Comparison of ENCODE assay signal across 25 cellular contexts in the genomic region with DNA sequence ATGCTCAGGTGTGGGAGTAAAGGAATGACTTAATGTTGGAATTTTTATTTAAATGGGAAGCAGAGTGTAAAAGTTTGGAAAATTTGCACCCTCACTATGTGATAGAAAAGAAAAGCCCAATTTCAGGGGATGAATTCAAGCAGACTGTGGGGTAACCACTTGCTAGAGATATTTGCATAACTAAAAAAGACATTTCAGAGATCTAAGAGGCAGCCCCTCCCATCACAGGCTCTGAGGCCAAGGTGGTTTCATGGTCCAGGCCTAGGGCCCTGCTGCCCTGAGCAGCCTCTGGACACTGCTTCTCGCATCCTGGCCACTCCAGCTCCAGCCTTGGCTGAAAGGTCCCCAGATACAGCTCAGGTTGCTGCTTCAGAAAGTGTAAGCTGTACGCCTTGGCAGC. TPM values are rescaled to one million over a fixed set of nuclear protein-coding genes. Genes with fewer than 3 reads are reported as not detected.
"Had no signal": no experiment of that assay in that cellular context is flagged by ENCODE, and none has a peak within 500 bp of the region (broad histone marks: within the 10 kb centered on the region; RNA-seq: fewer than 3 reads in every experiment).

No MANE protein-coding gene starts in this region.

- H3K4me3 Mint-ChIP-seq: activated naive CD4-positive, alpha-beta T cell treated with anti-CD3 and anti-CD28 coated beads, Interleukin-2, amount 10 ng/mL, durations not matched to agents 7 days and 5 days; activated naive CD8-positive, alpha-beta T cell treated with anti-CD3 and anti-CD28 coated beads for 36 hours; activated T-helper 17 cell treated with anti-CD3 and anti-CD28 coated beads, Interleukin-2, amount 50 U/mL, for 72 hours; T-helper 1 cell treated with Interleukin-12 subunit alpha and Interleukin-12 subunit beta and Interleukin-4 antibody, amounts not matched to agents 30 μg/mL and 1 μg/mL, for 36 hours had no signal

- H3K27ac ChIP-seq: brain microvascular endothelial cell, cardiac muscle cell, SJSA1 had no signal

- DNase-seq: activated CD4-positive, alpha-beta T cell treated with anti-CD3 and anti-CD28 coated beads for 48 hours; activated CD4-positive, alpha-beta T cell treated with anti-CD3 and anti-CD28 coated beads, Interleukin-2, amount 50 U/mL, for 4 hours; activated CD4-positive, CD25-positive, alpha-beta regulatory T cell treated with anti-CD3 and anti-CD28 coated beads, Interleukin-2, amount 50 U/mL, for 72 hours; activated gamma-delta T cell treated with Interleukin-2 at 50 U/mL for 16 hours; activated naive CD4-positive, alpha-beta T cell treated with anti-CD3 and anti-CD28 coated beads, Interleukin-2, amount 10 ng/mL, durations not matched to agents 7 days and 5 days; activated naive CD8-positive, alpha-beta T cell treated with anti-CD3 and anti-CD28 coated beads for 36 hours; activated T-cell treated with anti-CD3 and anti-CD28 coated beads for 4 hours; activated T-cell treated with anti-CD3 and anti-CD28 coated beads, Interleukin-2, amount 50 U/mL, for 48 hours; brain microvascular endothelial cell; Karpas-422; MM.1S; NCI-H1105; NCI-H146; NCI-H187 treated with DMSO at 0.1 percent for 48 hours; NCI-H2081 treated with DMSO at 0.1 percent for 48 hours; NCI-H2227 treated with DMSO at 0.1 percent for 48 hours; NCI-H446 treated with DMSO at 0.1 percent for 48 hours; NCI-H524 treated with DMSO at 0.1 percent for 48 hours; NCI-H774; SHP77 had no signal

- H3K4me3 ChIP-seq: cardiac muscle cell, SJSA1 had no signal

- ATAC-seq: activated T-helper 17 cell treated with anti-CD3 and anti-CD28 coated beads, Interleukin-2, amount 50 U/mL, for 72 hours had no signal

- H3K9me3 Mint-ChIP-seq: activated naive CD8-positive, alpha-beta T cell treated with anti-CD3 and anti-CD28 coated beads for 36 hours had no signal

- H3K36me3 ChIP-seq: brain microvascular endothelial cell, cardiac muscle cell, SJSA1 had no signal

- H3K27ac Mint-ChIP-seq: activated naive CD4-positive, alpha-beta T cell treated with anti-CD3 and anti-CD28 coated beads, Interleukin-2, amount 10 ng/mL, durations not matched to agents 7 days and 5 days; activated naive CD8-positive, alpha-beta T cell treated with anti-CD3 and anti-CD28 coated beads for 36 hours; T-helper 1 cell treated with Interleukin-12 subunit alpha and Interleukin-12 subunit beta and Interleukin-4 antibody, amounts not matched to agents 30 μg/mL and 1 μg/mL, for 36 hours had no signal

- H3K9me3 ChIP-seq: SJSA1 had no signal

- FAIRE-seq: RCC 7860 had no signal

- H3K27me3 ChIP-seq: brain microvascular endothelial cell, cardiac muscle cell, SJSA1 had no signal

- H3K27me3 Mint-ChIP-seq: activated naive CD4-positive, alpha-beta T cell treated with anti-CD3 and anti-CD28 coated beads, Interleukin-2, amount 10 ng/mL, durations not matched to agents 7 days and 5 days; activated naive CD8-positive, alpha-beta T cell treated with anti-CD3 and anti-CD28 coated beads for 36 hours; activated T-helper 17 cell treated with anti-CD3 and anti-CD28 coated beads, Interleukin-2, amount 50 U/mL, for 72 hours had no signal

RNA-seq across cellular contexts. Expression of a gene that starts 5.9 kb away (rescaled TPM):
- total RNA-seq: cardiac muscle cell had no signal

RNA-seq across cellular contexts. Expression of a gene that starts 46.9 kb away (rescaled TPM):
- total RNA-seq: cardiac muscle cell, SJSA1 had no signal
